ENCODE assay signal across 17 cellular contexts in the genomic region with DNA sequence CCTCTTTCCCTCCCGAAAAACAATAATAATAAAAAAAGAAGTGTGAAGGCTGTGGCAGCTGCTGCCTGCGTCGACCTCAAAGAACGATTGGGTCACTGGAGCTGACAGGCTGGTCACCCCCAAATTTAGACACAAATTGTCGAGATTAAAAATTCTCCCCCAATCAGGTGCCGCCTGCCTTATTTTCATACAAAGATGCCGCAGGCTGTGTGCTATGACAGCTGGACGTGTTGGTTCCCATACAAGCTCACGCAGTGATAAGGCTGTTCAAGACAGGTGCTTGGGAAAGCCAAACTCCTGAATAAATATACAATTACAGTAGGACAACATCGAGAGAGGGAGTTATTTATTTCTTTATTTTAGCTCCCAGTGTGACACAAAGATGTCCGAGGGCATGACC.
DNase-seq lines count a peak whose midpoint lies in the region; ATAC-seq, FAIRE-seq and TF ChIP-seq lines count a peak whose summit lies in the region.
"Had no signal": no experiment of that assay in that cellular context is flagged by ENCODE, and none has a peak within 500 bp of the region (broad histone marks: within the 10 kb centered on the region; RNA-seq: fewer than 3 reads in every experiment).

No MANE protein-coding gene starts in this region.

- H3K4me1 ChIP-seq in SJCRH30: no peaks in the 10 kb centered on the region; the same call in 1 of the 2 replicates
- H3K4me1 ChIP-seq in right lobe of liver: no peaks in the 10 kb centered on the region
- H3K4me1 ChIP-seq in psoas muscle: no peaks in the 10 kb centered on the region

- H3K27me3 ChIP-seq in SJCRH30 (no peaks in the 10 kb centered on the region), right lobe of liver (no peaks in the 10 kb centered on the region), psoas muscle (ENCODE audit: insufficient read depth in 3 of 3, low read length in 2 of 3) (peaks cover 0 to 6% (median 2%) of the 10 kb centered on the region in 3 donors)
- H3K27me3 ChIP-seq: BLaER1 treated with 17β-estradiol and CSF1 and Interleukin-3, amounts not matched to agents 10 nM and 100 nM had no signal

- H3K9me3 ChIP-seq in SJCRH30 (replicated peaks): no peaks in the 10 kb centered on the region
- H3K9me3 ChIP-seq in right lobe of liver: no peaks in the 10 kb centered on the region
- no peaks in the 10 kb centered on the region for H3K9me3 ChIP-seq in psoas muscle
- H3K9me3 ChIP-seq: BLaER1 treated with 17β-estradiol and CSF1 and Interleukin-3, amounts not matched to agents 10 nM and 100 nM had no signal

- H3K27ac ChIP-seq in SJCRH30: no peak overlapping the region
- no peak overlapping the region for H3K27ac ChIP-seq in right lobe of liver
- no peak overlapping the region for H3K27ac ChIP-seq in psoas muscle
- H3K27ac ChIP-seq: BLaER1 treated with 17β-estradiol and CSF1 and Interleukin-3, amounts not matched to agents 10 nM and 100 nM had no signal

- no peak overlapping the region for H3K4me3 ChIP-seq in SJCRH30
- no peak overlapping the region for H3K4me3 ChIP-seq in right lobe of liver
- no peak overlapping the region for H3K4me3 ChIP-seq in psoas muscle
- H3K4me3 ChIP-seq: BLaER1 treated with 17β-estradiol and CSF1 and Interleukin-3, amounts not matched to agents 10 nM and 100 nM; GM12878; GM23338 had no signal

- TF ChIP-seq CTCF in right lobe of liver (IDR thresholded peaks at IDR 0.05) (no peak), psoas muscle (IDR thresholded peaks at IDR 0.05) (no peak)

- FAIRE-seq in urothelium cell line (lab: Jason Lieb, UNC): no peak
- FAIRE-seq: GM12878, GM18507 had no signal

- intact Hi-C loops in right lobe of liver (cut with DNase I): no loop called here
- intact Hi-C loops in psoas muscle (cut with DNase I): no loop called here

- DNase-seq in NCI-H1417 treated with DMSO at 0.1 percent for 48 hours (lab: John Stamatoyannopoulos, UW) (peak; percentile 94), NCI-H2171 (lab: John Stamatoyannopoulos, UW) (peak; percentile 88), NCI-H524 treated with DMSO at 0.1 percent for 48 hours (lab: John Stamatoyannopoulos, UW) (peak; percentile 56), SJCRH30 (peak; percentile 62 to 71), urothelium cell line (ENCODE audit: low spot score) (no peak), right lobe of liver (no peak), psoas muscle (no peak)
- DNase-seq: ACHN; Calu3; CD4-positive, alpha-beta T cell; DMS 273 treated with DMSO at 0.1 percent for 48 hours; DMS79; H7 had no signal

- TF ChIP-seq POLR2A in right lobe of liver (IDR thresholded peaks at IDR 0.05): no peak

- ATAC-seq in right lobe of liver: no peak
- ATAC-seq in psoas muscle: no peak
- ATAC-seq: GM12878, GM23338 had no signal

- no peaks in the 10 kb centered on the region for H3K36me3 ChIP-seq in SJCRH30
- H3K36me3 ChIP-seq in right lobe of liver: no peaks in the 10 kb centered on the region
- H3K36me3 ChIP-seq in psoas muscle (ENCODE audit: insufficient read depth in 1 of 2, low read depth in 1 of 2): no peaks in the 10 kb centered on the region
- H3K36me3 ChIP-seq: BLaER1 treated with 17β-estradiol and CSF1 and Interleukin-3, amounts not matched to agents 10 nM and 100 nM had no signal

- 79% methylated on average over 7 of the region's 11 CpGs for WGBS in right lobe of liver (ENCODE audit: insufficient coverage, low coverage, low lambda C conversion rate, missing lambda C conversion rate)
- 35 to 44% (median 37%) methylated on average over 11 of the region's 11 CpGs for WGBS in psoas muscle, 3 donors

Comparison
In these comparisons a context has a peak if more than half of its experiments do, and no peak if none do; other contexts are left out.
1. DNase-seq: peak in NCI-H1417 treated with DMSO at 0.1 percent for 48 hours (single experiment), NCI-H2171 (single experiment), NCI-H524 treated with DMSO at 0.1 percent for 48 hours (single experiment) and SJCRH30 (2 of 2); none in urothelium cell line (single experiment), right lobe of liver (0 of 3) and psoas muscle (0 of 2).